27 cellular contexts compared by ENCODE assay signal in genomic region chr9:78072586-78073199, GRCh38. TPM values are rescaled to one million over a fixed set of nuclear protein-coding genes. Genes with fewer than 3 reads are reported as not detected.
A peak's percentile ranks its signal among the peaks of the same experiment; 100 is the strongest.
DNase-seq lines count a peak whose midpoint lies in the region; ATAC-seq and TF ChIP-seq lines count a peak whose summit lies in the region.
"Had no signal": no experiment of that assay in that cellular context is flagged by ENCODE, and none has a peak within 500 bp of the region (broad histone marks: within the 10 kb centered on the region; RNA-seq: fewer than 3 reads in every experiment).

No MANE protein-coding gene starts in this region.

- peaks cover 43% of the 10 kb centered on the region for H3K4me1 Mint-ChIP-seq in activated CD8-positive, alpha-beta T cell treated with anti-CD3 and anti-CD28 coated beads for 36 hours (ENCODE audit: low read depth)
- H3K4me1 Mint-ChIP-seq in activated CD8-positive, alpha-beta T cell treated with anti-CD3 and anti-CD28 coated beads, Interleukin-2, amount 10 ng/mL, durations not matched to agents 7 days and 5 days (ENCODE audit: low read depth) = peaks cover 48% of the 10 kb centered on the region
- peaks cover 58% of the 10 kb centered on the region for H3K4me1 Mint-ChIP-seq in CD4-positive, alpha-beta T cell (ENCODE audit: low read depth)
- peaks cover 46% of the 10 kb centered on the region for H3K4me1 Mint-ChIP-seq in T-helper 2 cell treated with Interferon-gamma antibody and Interleukin-4, amounts not matched to agents 5 μg/mL and 100 μg/mL, for 36 hours (ENCODE audit: low read depth)

- no peaks in the 10 kb centered on the region for H3K27me3 Mint-ChIP-seq in activated CD8-positive, alpha-beta T cell treated with anti-CD3 and anti-CD28 coated beads for 36 hours
- peaks cover 2% of the 10 kb centered on the region for H3K27me3 Mint-ChIP-seq in activated CD8-positive, alpha-beta T cell treated with anti-CD3 and anti-CD28 coated beads, Interleukin-2, amount 10 ng/mL, durations not matched to agents 7 days and 5 days (ENCODE audit: low read depth)
- no peaks in the 10 kb centered on the region for H3K27me3 Mint-ChIP-seq in CD4-positive, alpha-beta T cell
- no peaks in the 10 kb centered on the region for H3K27me3 Mint-ChIP-seq in T-helper 2 cell treated with Interferon-gamma antibody and Interleukin-4, amounts not matched to agents 5 μg/mL and 100 μg/mL, for 36 hours (ENCODE audit: low read depth)

- no peaks in the 10 kb centered on the region for H3K9me2 ChIP-seq in OCI-LY7 (ENCODE audit: insufficient read depth, low read length)

- peaks cover 10% of the 10 kb centered on the region for H3K36me3 Mint-ChIP-seq in activated CD8-positive, alpha-beta T cell treated with anti-CD3 and anti-CD28 coated beads for 36 hours (ENCODE audit: low read depth)
- H3K36me3 Mint-ChIP-seq in activated CD8-positive, alpha-beta T cell treated with anti-CD3 and anti-CD28 coated beads, Interleukin-2, amount 10 ng/mL, durations not matched to agents 7 days and 5 days (ENCODE audit: low read depth) = peaks cover 45% of the 10 kb centered on the region
- H3K36me3 Mint-ChIP-seq in CD4-positive, alpha-beta T cell (ENCODE audit: low read depth) = no peaks in the 10 kb centered on the region
- peaks cover 20% of the 10 kb centered on the region for H3K36me3 Mint-ChIP-seq in T-helper 2 cell treated with Interferon-gamma antibody and Interleukin-4, amounts not matched to agents 5 μg/mL and 100 μg/mL, for 36 hours (ENCODE audit: low read depth)

- H2AFZ ChIP-seq in OCI-LY7 (ENCODE audit: low read length) = no peak overlapping the region
- H2AFZ ChIP-seq: GM23248 had no signal

- no TSS peak for BruUV-seq in OCI-LY7 (replicated peaks; lab: Mats Ljungman, UMichigan)

- peak; percentile 48 for ATAC-seq in activated CD8-positive, alpha-beta T cell treated with anti-CD3 and anti-CD28 coated beads for 36 hours
- no peak for ATAC-seq in activated CD8-positive, alpha-beta T cell treated with anti-CD3 and anti-CD28 coated beads, Interleukin-2, amount 10 ng/mL, durations not matched to agents 7 days and 5 days
- ATAC-seq in CD4-positive, alpha-beta T cell (ENCODE audit: poor library complexity) = no peak
- peak; percentile 46 for ATAC-seq in stimulated activated naive CD8-positive, alpha-beta T cell treated with anti-CD3 and anti-CD28 coated beads, Interleukin-15, Interleukin-2, amounts not matched to agents 100 U/mL and 50 U/mL, for 24 hours
- no peak for ATAC-seq in omental fat pad (ENCODE audit: low FRiP score)
- ATAC-seq: PC-3, Right ventricle myocardium inferior, SK-N-SH treated with all-trans-retinoic acid at 6 μM for 48 hours had no signal

- H3K9me3 Mint-ChIP-seq in activated CD8-positive, alpha-beta T cell treated with anti-CD3 and anti-CD28 coated beads for 36 hours = peaks cover 16% of the 10 kb centered on the region
- H3K9me3 Mint-ChIP-seq in activated CD8-positive, alpha-beta T cell treated with anti-CD3 and anti-CD28 coated beads, Interleukin-2, amount 10 ng/mL, durations not matched to agents 7 days and 5 days (ENCODE audit: insufficient read depth) = peaks cover 18% of the 10 kb centered on the region
- H3K9me3 Mint-ChIP-seq in CD4-positive, alpha-beta T cell = peaks cover 2% of the 10 kb centered on the region
- peaks cover 34% of the 10 kb centered on the region for H3K9me3 Mint-ChIP-seq in T-helper 2 cell treated with Interferon-gamma antibody and Interleukin-4, amounts not matched to agents 5 μg/mL and 100 μg/mL, for 36 hours

- H3K36me3 ChIP-seq in OCI-LY7 (ENCODE audit: insufficient read depth, low read length) = no peaks in the 10 kb centered on the region
- H3K36me3 ChIP-seq: MG63, SJCRH30 had no signal

- intact Hi-C loops in activated CD8-positive, alpha-beta T cell treated with anti-CD3 and anti-CD28 coated beads for 36 hours (cut with micrococcal nuclease) = no loop called here
- intact Hi-C loops in CD4-positive, alpha-beta T cell (cut with DNase I, micrococcal nuclease) = no loop called here
- intact Hi-C loops in OCI-LY7 (cut with micrococcal nuclease; ENCODE audit: unreplicated experiment) = no loop called here

- no peaks in the 10 kb centered on the region for H3K4me1 ChIP-seq in OCI-LY7 (ENCODE audit: insufficient read depth, low read length, poor library complexity, severe bottlenecking)
- H3K4me1 ChIP-seq: SJCRH30 had no signal

- H3K27ac ChIP-seq in CD4-positive, alpha-beta T cell (ENCODE audit: low read depth, low read length) = no peak overlapping the region
- H3K27ac ChIP-seq in OCI-LY7 (ENCODE audit: low read depth, low read length, poor library complexity, severe bottlenecking) = no peak overlapping the region
- H3K27ac ChIP-seq: GM23248, SJCRH30 had no signal

- CTCF ChIA-PET in activated CD8-positive, alpha-beta T cell treated with anti-CD3 and anti-CD28 coated beads for 36 hours (lab: Charles Lee) = interaction anchor here (0.9 to 3.0 kb wide), 6 partner anchors 9 to 95 kb away, joined by 3 to 16 read pairs (median 4); no protein-coding TSS in a partner anchor
- CTCF ChIA-PET in activated CD8-positive, alpha-beta T cell treated with anti-CD3 and anti-CD28 coated beads, Interleukin-2, amount 10 ng/mL, durations not matched to agents 7 days and 5 days (lab: Charles Lee) = interaction anchor here (0.9 to 3.4 kb wide), 5 partner anchors 9 to 42 kb away, joined by 3 to 22 read pairs (median 3); no protein-coding TSS in a partner anchor
- CTCF ChIA-PET in CD4-positive, alpha-beta T cell (lab: Charles Lee) = interaction anchor here (0.5 to 1.5 kb wide), 2 partner anchors 37 to 171 kb away, joined by 3 to 5 read pairs; no protein-coding TSS in a partner anchor
- CTCF ChIA-PET in OCI-LY7 (lab: Charles Lee; ENCODE audit: unreplicated experiment) = no interaction called here

- H4K20me1 ChIP-seq in OCI-LY7 (ENCODE audit: insufficient read depth, low read length) = no peaks in the 10 kb centered on the region

- no peak overlapping the region for H3K4me3 ChIP-seq in OCI-LY7 (ENCODE audit: low read depth, low read length, poor library complexity, severe bottlenecking)
- H3K4me3 ChIP-seq: GM23248, MG63, SJCRH30 had no signal

- no peaks in the 10 kb centered on the region for H3K79me2 ChIP-seq in OCI-LY7 (ENCODE audit: insufficient read depth, low read depth, low read length)

- no peak overlapping the region for H3K4me3 Mint-ChIP-seq in activated CD8-positive, alpha-beta T cell treated with anti-CD3 and anti-CD28 coated beads for 36 hours
- H3K4me3 Mint-ChIP-seq in activated CD8-positive, alpha-beta T cell treated with anti-CD3 and anti-CD28 coated beads, Interleukin-2, amount 10 ng/mL, durations not matched to agents 7 days and 5 days = no peak overlapping the region
- H3K4me3 Mint-ChIP-seq in CD4-positive, alpha-beta T cell = no peak overlapping the region
- H3K4me3 Mint-ChIP-seq in T-helper 2 cell treated with Interferon-gamma antibody and Interleukin-4, amounts not matched to agents 5 μg/mL and 100 μg/mL, for 36 hours = no peak overlapping the region

- TF ChIP-seq CTCF in activated CD8-positive, alpha-beta T cell treated with anti-CD3 and anti-CD28 coated beads for 36 hours (IDR thresholded peaks at IDR 0.05) = no peak
- no peak for TF ChIP-seq CTCF in CD4-positive, alpha-beta T cell (IDR thresholded peaks at IDR 0.05)
- no peak for TF ChIP-seq CTCF in omental fat pad (IDR thresholded peaks at IDR 0.05)
- TF ChIP-seq CTCF in OCI-LY7 (conservative IDR thresholded peaks at IDR 0.05; ENCODE audit: low read length) = no peak

- no peaks in the 10 kb centered on the region for H3K27me3 ChIP-seq in CD4-positive, alpha-beta T cell (ENCODE audit: control insufficient read depth, insufficient read depth, low read length)
- H3K27me3 ChIP-seq: MG63, SJCRH30 had no signal

- DNase-seq in activated CD8-positive, alpha-beta T cell treated with anti-CD3 and anti-CD28 coated beads for 36 hours = no peak
- DNase-seq in activated CD8-positive, alpha-beta T cell treated with anti-CD3 and anti-CD28 coated beads, Interleukin-2, amount 10 ng/mL, durations not matched to agents 7 days and 5 days = no peak
- no peak for DNase-seq in CD4-positive, alpha-beta T cell
- DNase-seq in T-helper 2 cell treated with Interferon-gamma antibody and Interleukin-4, amounts not matched to agents 5 μg/mL and 100 μg/mL, for 36 hours (ENCODE audit: low spot score) = no peak
- no peak for DNase-seq in stimulated activated naive CD8-positive, alpha-beta T cell treated with anti-CD3 and anti-CD28 coated beads, Interleukin-15, Interleukin-2, amounts not matched to agents 100 U/mL and 50 U/mL, for 24 hours
- no peak for DNase-seq in omental fat pad (ENCODE audit: low spot score)
- no peak for DNase-seq in OCI-LY7 (ENCODE audit: low spot score)
- DNase-seq: AML-193, C1 segment of cervical spinal cord, DMS153, DND-41, GM23248, H7, IMR-90, KG1, MG63, NCI-H1105 treated with DMSO at 0.1 percent for 48 hours, NCI-H146, NCI-H1930, NCI-H2107, NCI-H446, NCI-H524 treated with DMSO at 0.1 percent for 48 hours, NCI-H774, PC-3, SJCRH30 had no signal

- no peaks in the 10 kb centered on the region for H3K9me3 ChIP-seq in CD4-positive, alpha-beta T cell (ENCODE audit: control insufficient read depth, low read length)
- no peaks in the 10 kb centered on the region for H3K9me3 ChIP-seq in OCI-LY7 (ENCODE audit: low read length)
- H3K9me3 ChIP-seq: MG63, SJCRH30 had no signal

- POLR2A ChIA-PET in activated CD8-positive, alpha-beta T cell treated with anti-CD3 and anti-CD28 coated beads for 36 hours (lab: Charles Lee) = interaction anchor here (1.7 kb wide), 1 partner anchor 38 kb away, joined by 5 read pairs; no protein-coding TSS in a partner anchor
- POLR2A ChIA-PET in activated CD8-positive, alpha-beta T cell treated with anti-CD3 and anti-CD28 coated beads, Interleukin-2, amount 10 ng/mL, durations not matched to agents 7 days and 5 days (lab: Charles Lee) = interaction anchor here (1.1 kb wide), 1 partner anchor 146 kb away, joined by 3 read pairs; no protein-coding TSS in a partner anchor
- POLR2A ChIA-PET in CD4-positive, alpha-beta T cell (lab: Charles Lee) = interaction anchor here (1.0 to 1.2 kb wide), 3 partner anchors 31 to 95 kb away, joined by 3 read pairs; no protein-coding TSS in a partner anchor
- POLR2A ChIA-PET in OCI-LY7 (lab: Charles Lee) = interaction anchor here (0.7 kb wide), 2 partner anchors 119 to 206 kb away, joined by 3 to 8 read pairs; no protein-coding TSS in a partner anchor

- no peak overlapping the region for H3K4me2 ChIP-seq in OCI-LY7 (ENCODE audit: low read length)

- no peak overlapping the region for H3K27ac Mint-ChIP-seq in activated CD8-positive, alpha-beta T cell treated with anti-CD3 and anti-CD28 coated beads for 36 hours
- no peak overlapping the region for H3K27ac Mint-ChIP-seq in activated CD8-positive, alpha-beta T cell treated with anti-CD3 and anti-CD28 coated beads, Interleukin-2, amount 10 ng/mL, durations not matched to agents 7 days and 5 days
- peak overlapping the region; percentile 73 for H3K27ac Mint-ChIP-seq in CD4-positive, alpha-beta T cell
- peak overlapping the region; percentile 2 for H3K27ac Mint-ChIP-seq in T-helper 2 cell treated with Interferon-gamma antibody and Interleukin-4, amounts not matched to agents 5 μg/mL and 100 μg/mL, for 36 hours

RNA-seq across cellular contexts. Expression of gene GNAQ, which starts 41.1 kb away (rescaled TPM):
- total RNA-seq in activated CD8-positive, alpha-beta T cell treated with anti-CD3 and anti-CD28 coated beads for 36 hours = 10 to 100 TPM; 17.8 to 18.1 TPM
- 10 to 100 TPM; 29.0 to 29.7 TPM for total RNA-seq in activated CD8-positive, alpha-beta T cell treated with anti-CD3 and anti-CD28 coated beads, Interleukin-2, amount 10 ng/mL, durations not matched to agents 7 days and 5 days
- total RNA-seq in CD4-positive, alpha-beta T cell = 10 to 100 TPM; 55.5 to 55.9 TPM
- total RNA-seq in omental fat pad (10 to 100 TPM; 40.8 to 54.7 (median 53.8) TPM), OCI-LY7 (2022) (not detected in 2 replicates)
- total RNA-seq in OCI-LY7 (2014; rRNA removed; shearing (Covaris generic)) = not detected in 2 replicates

Comparison
In these comparisons a context has a peak if more than half of its experiments do, and no peak if none do; other contexts are left out.
1. ATAC-seq: peak in activated CD8-positive, alpha-beta T cell treated with anti-CD3 and anti-CD28 coated beads for 36 hours (single experiment) and stimulated activated naive CD8-positive, alpha-beta T cell treated with anti-CD3 and anti-CD28 coated beads, Interleukin-15, Interleukin-2, amounts not matched to agents 100 U/mL and 50 U/mL, for 24 hours (single experiment); none in activated CD8-positive, alpha-beta T cell treated with anti-CD3 and anti-CD28 coated beads, Interleukin-2, amount 10 ng/mL, durations not matched to agents 7 days and 5 days (single experiment), CD4-positive, alpha-beta T cell (single experiment) and omental fat pad (single experiment).
2. H3K27ac Mint-ChIP-seq: peak in CD4-positive, alpha-beta T cell (single experiment) and T-helper 2 cell treated with Interferon-gamma antibody and Interleukin-4, amounts not matched to agents 5 μg/mL and 100 μg/mL, for 36 hours (single experiment); none in activated CD8-positive, alpha-beta T cell treated with anti-CD3 and anti-CD28 coated beads for 36 hours (single experiment) and activated CD8-positive, alpha-beta T cell treated with anti-CD3 and anti-CD28 coated beads, Interleukin-2, amount 10 ng/mL, durations not matched to agents 7 days and 5 days (single experiment).
3. RNA of gene GNAQ, which starts 41.1 kb away (total RNA-seq): 55.5 to 55.9 TPM in CD4-positive, alpha-beta T cell, 40.8 to 54.7 TPM in omental fat pad, 29.0 to 29.7 TPM in activated CD8-positive, alpha-beta T cell treated with anti-CD3 and anti-CD28 coated beads, Interleukin-2, amount 10 ng/mL, durations not matched to agents 7 days and 5 days and 17.8 to 18.1 TPM in activated CD8-positive, alpha-beta T cell treated with anti-CD3 and anti-CD28 coated beads for 36 hours; not detected in OCI-LY7; every median in the first group is over 10 times any median in the second.